In genomic region chrX:110509778-110510510, GRCh38 we compare ENCODE assay signal across 17 cellular contexts.
DNase-seq lines count a peak whose midpoint lies in the region; ATAC-seq and TF ChIP-seq lines count a peak whose summit lies in the region.
"Had no signal": no experiment of that assay in that cellular context is flagged by ENCODE, and none has a peak within 500 bp of the region (broad histone marks: within the 10 kb centered on the region; RNA-seq: fewer than 3 reads in every experiment).

No MANE protein-coding gene starts in this region.

- H3K4me1 Mint-ChIP-seq in T-helper 17 cell: no peaks in the 10 kb centered on the region
- H3K4me1 Mint-ChIP-seq in stimulated activated effector memory CD8-positive, alpha-beta T cell treated with anti-CD3 and anti-CD28 coated beads, Interleukin-12 subunit alpha, Interleukin-12 subunit beta, amount 100 ng/mL, for 72 hours: no peaks in the 10 kb centered on the region
- H3K4me1 Mint-ChIP-seq in stimulated activated memory B cell treated with anti-CD40 and anti-IgM and Interleukin-4, amounts not matched to agents 10 μg/mL and 1 μg/mL and 100 μg/mL, for 72 hours: no peaks in the 10 kb centered on the region
- H3K4me1 Mint-ChIP-seq: B cell, immature natural killer cell had no signal

- no peak overlapping the region for H3K27ac Mint-ChIP-seq in T-helper 17 cell
- H3K27ac Mint-ChIP-seq in stimulated activated effector memory CD8-positive, alpha-beta T cell treated with anti-CD3 and anti-CD28 coated beads, Interleukin-12 subunit alpha, Interleukin-12 subunit beta, amount 100 ng/mL, for 72 hours: no peak overlapping the region
- H3K27ac Mint-ChIP-seq in stimulated activated memory B cell treated with anti-CD40 and anti-IgM and Interleukin-4, amounts not matched to agents 10 μg/mL and 1 μg/mL and 100 μg/mL, for 72 hours: no peak overlapping the region
- H3K27ac Mint-ChIP-seq: B cell; immature natural killer cell; T-helper 1 cell treated with Interleukin-12 subunit alpha and Interleukin-12 subunit beta and Interleukin-4 antibody, amounts not matched to agents 30 μg/mL and 1 μg/mL, for 36 hours had no signal

- no peaks in the 10 kb centered on the region for H3K36me3 Mint-ChIP-seq in T-helper 17 cell (ENCODE audit: low read depth)
- no peaks in the 10 kb centered on the region for H3K36me3 Mint-ChIP-seq in stimulated activated effector memory CD8-positive, alpha-beta T cell treated with anti-CD3 and anti-CD28 coated beads, Interleukin-12 subunit alpha, Interleukin-12 subunit beta, amount 100 ng/mL, for 72 hours
- no peaks in the 10 kb centered on the region for H3K36me3 Mint-ChIP-seq in stimulated activated memory B cell treated with anti-CD40 and anti-IgM and Interleukin-4, amounts not matched to agents 10 μg/mL and 1 μg/mL and 100 μg/mL, for 72 hours
- H3K36me3 Mint-ChIP-seq: immature natural killer cell had no signal

- no peak overlapping the region for H3K4me3 ChIP-seq in choroid plexus epithelial cell (ENCODE audit: low read depth, low read length)
- H3K4me3 ChIP-seq: colonic mucosa, psoas muscle had no signal

- DNase-seq in AG20443 (ENCODE audit: low spot score) (peak; percentile 8), HT1080 (ENCODE audit: low read depth) (peak; percentile 4), choroid plexus epithelial cell (ENCODE audit: low read depth) (peak; percentile 6), kidney tubule cell (ENCODE audit: low spot score) (peak; percentile 27), T-helper 17 cell (no peak)
- DNase-seq in stimulated activated effector memory CD8-positive, alpha-beta T cell treated with anti-CD3 and anti-CD28 coated beads, Interleukin-12 subunit alpha, Interleukin-12 subunit beta, amount 100 ng/mL, for 72 hours (ENCODE audit: low spot score in 2 of 2): no peak
- DNase-seq: activated T-cell treated with anti-CD3 and anti-CD28 coated beads, Interleukin-2, amount 50 U/mL, for 1 hour; colonic mucosa; immature natural killer cell; NCI-H2107; psoas muscle; stimulated activated CD8-positive, alpha-beta memory T cell treated with anti-CD3 and anti-CD28 coated beads, Interleukin-4, amount 100 ng/mL, for 48 hours had no signal

- no peak overlapping the region for H3K4me3 Mint-ChIP-seq in T-helper 17 cell
- H3K4me3 Mint-ChIP-seq in stimulated activated effector memory CD8-positive, alpha-beta T cell treated with anti-CD3 and anti-CD28 coated beads, Interleukin-12 subunit alpha, Interleukin-12 subunit beta, amount 100 ng/mL, for 72 hours: no peak overlapping the region
- H3K4me3 Mint-ChIP-seq in stimulated activated memory B cell treated with anti-CD40 and anti-IgM and Interleukin-4, amounts not matched to agents 10 μg/mL and 1 μg/mL and 100 μg/mL, for 72 hours: no peak overlapping the region
- H3K4me3 Mint-ChIP-seq: B cell; immature natural killer cell; T-helper 1 cell treated with Interleukin-12 subunit alpha and Interleukin-12 subunit beta and Interleukin-4 antibody, amounts not matched to agents 30 μg/mL and 1 μg/mL, for 36 hours had no signal

- no peaks in the 10 kb centered on the region for H3K27me3 Mint-ChIP-seq in T-helper 17 cell
- no peaks in the 10 kb centered on the region for H3K27me3 Mint-ChIP-seq in stimulated activated memory B cell treated with anti-CD40 and anti-IgM and Interleukin-4, amounts not matched to agents 10 μg/mL and 1 μg/mL and 100 μg/mL, for 72 hours
- H3K27me3 Mint-ChIP-seq: B cell had no signal

- H3K9me3 Mint-ChIP-seq in stimulated activated effector memory CD8-positive, alpha-beta T cell treated with anti-CD3 and anti-CD28 coated beads, Interleukin-12 subunit alpha, Interleukin-12 subunit beta, amount 100 ng/mL, for 72 hours: no peaks in the 10 kb centered on the region
- H3K9me3 Mint-ChIP-seq in stimulated activated memory B cell treated with anti-CD40 and anti-IgM and Interleukin-4, amounts not matched to agents 10 μg/mL and 1 μg/mL and 100 μg/mL, for 72 hours: peaks cover 10% of the 10 kb centered on the region
- H3K9me3 Mint-ChIP-seq: T-helper 1 cell treated with Interleukin-12 subunit alpha and Interleukin-12 subunit beta and Interleukin-4 antibody, amounts not matched to agents 30 μg/mL and 1 μg/mL, for 36 hours had no signal

- TF ChIP-seq CTCF in choroid plexus epithelial cell (conservative IDR thresholded peaks at IDR 0.05; ENCODE audit: low read depth, low read length): no peak

- no peak for ATAC-seq in HG03280 (IDR thresholded peaks at IDR 0.05; ENCODE audit: unreplicated experiment)
- no peak for ATAC-seq in T-helper 17 cell
- ATAC-seq in stimulated activated effector memory CD8-positive, alpha-beta T cell treated with anti-CD3 and anti-CD28 coated beads, Interleukin-12 subunit alpha, Interleukin-12 subunit beta, amount 100 ng/mL, for 72 hours: no peak
- ATAC-seq in stimulated activated memory B cell treated with anti-CD40 and anti-IgM and Interleukin-4, amounts not matched to agents 10 μg/mL and 1 μg/mL and 100 μg/mL, for 72 hours: no peak
- ATAC-seq: esophagus mucosa, psoas muscle had no signal

- H3K9me3 ChIP-seq in T-helper 17 cell (ENCODE audit: control insufficient read depth, low read length, poor library complexity, severe bottlenecking): no peaks in the 10 kb centered on the region
- H3K9me3 ChIP-seq: colonic mucosa, psoas muscle had no signal

Comparison
In these comparisons a context has a peak if more than half of its experiments do, and no peak if none do; other contexts are left out.
1. DNase-seq: peak in AG20443 (single experiment), HT1080 (single experiment), choroid plexus epithelial cell (single experiment) and kidney tubule cell (single experiment); none in T-helper 17 cell (0 of 3) and stimulated activated effector memory CD8-positive, alpha-beta T cell treated with anti-CD3 and anti-CD28 coated beads, Interleukin-12 subunit alpha, Interleukin-12 subunit beta, amount 100 ng/mL, for 72 hours (0 of 2).